Comparison of ENCODE assay signal across 13 cellular contexts in genomic region chr15:101246824-101247745, GRCh38. TPM values are rescaled to one million over a fixed set of nuclear protein-coding genes. Genes with fewer than 3 reads are reported as not detected.
DNase-seq lines count a peak whose midpoint lies in the region; ATAC-seq and TF ChIP-seq lines count a peak whose summit lies in the region.
"Had no signal": no experiment of that assay in that cellular context is flagged by ENCODE, and none has a peak within 500 bp of the region (broad histone marks: within the 10 kb centered on the region; RNA-seq: fewer than 3 reads in every experiment).

No MANE protein-coding gene starts in this region.

- H3K36me3 ChIP-seq in esophagus muscularis mucosa = peaks cover 0 to 10% (median 0%) of the 10 kb centered on the region in 4 donors

- H3K9me3 Mint-ChIP-seq in activated CD4-positive, alpha-beta T cell treated with anti-CD3 and anti-CD28 coated beads for 36 hours (ENCODE audit: low read depth) = no peaks in the 10 kb centered on the region
- no peaks in the 10 kb centered on the region for H3K9me3 Mint-ChIP-seq in stimulated activated memory B cell treated with anti-CD40 and anti-IgM and Interleukin-4, amounts not matched to agents 10 μg/mL and 1 μg/mL and 100 μg/mL, for 72 hours

- TF ChIP-seq EP300 in esophagus muscularis mucosa (IDR thresholded peaks at IDR 0.05) = no peak

- no peaks in the 10 kb centered on the region for H3K27me3 Mint-ChIP-seq in activated CD4-positive, alpha-beta T cell treated with anti-CD3 and anti-CD28 coated beads for 36 hours
- H3K27me3 Mint-ChIP-seq in T-helper 17 cell = no peaks in the 10 kb centered on the region
- H3K27me3 Mint-ChIP-seq in stimulated activated memory B cell treated with anti-CD40 and anti-IgM and Interleukin-4, amounts not matched to agents 10 μg/mL and 1 μg/mL and 100 μg/mL, for 72 hours = no peaks in the 10 kb centered on the region

- intact Hi-C loops in activated CD4-positive, alpha-beta T cell treated with anti-CD3 and anti-CD28 coated beads for 36 hours (cut with DNase I, micrococcal nuclease) = loop anchor here in 1 of 2 experiments (1.0 to 2.0 kb wide), 2 partner anchors 41 to 58 kb away; no protein-coding TSS in a partner anchor
- intact Hi-C loops in esophagus muscularis mucosa (cut with DNase I) = loop anchor here (5.0 kb wide), 1 partner anchor 45 kb away; no protein-coding TSS in a partner anchor

- peak overlapping the region in 3 of 4 donors; percentile 13 to 21 (median 15) for H3K27ac ChIP-seq in esophagus muscularis mucosa (replicated peaks in 1 of 4)

- no peak for TF ChIP-seq CTCF in esophagus muscularis mucosa (IDR thresholded peaks at IDR 0.05)

- H3K27me3 ChIP-seq in esophagus muscularis mucosa = no peaks in the 10 kb centered on the region

- 83% methylated on average over 10 of the region's 10 CpGs for WGBS in esophagus muscularis mucosa

- no peak overlapping the region for H3K4me3 ChIP-seq in esophagus muscularis mucosa
- H3K4me3 ChIP-seq: mucosa of descending colon had no signal

- H3K9me3 ChIP-seq in T-helper 17 cell (ENCODE audit: control insufficient read depth, low read length, poor library complexity, severe bottlenecking) (no peaks in the 10 kb centered on the region), esophagus muscularis mucosa (no peaks in the 10 kb centered on the region)
- H3K9me3 ChIP-seq: mucosa of descending colon had no signal

- H3K36me3 Mint-ChIP-seq in activated CD4-positive, alpha-beta T cell treated with anti-CD3 and anti-CD28 coated beads for 36 hours (ENCODE audit: low read depth) = peaks cover 55% of the 10 kb centered on the region
- no peaks in the 10 kb centered on the region for H3K36me3 Mint-ChIP-seq in T-helper 17 cell (ENCODE audit: low read depth)
- peaks cover 4% of the 10 kb centered on the region for H3K36me3 Mint-ChIP-seq in stimulated activated memory B cell treated with anti-CD40 and anti-IgM and Interleukin-4, amounts not matched to agents 10 μg/mL and 1 μg/mL and 100 μg/mL, for 72 hours

- H3K4me1 Mint-ChIP-seq in activated CD4-positive, alpha-beta T cell treated with anti-CD3 and anti-CD28 coated beads for 36 hours = peaks cover 81% of the 10 kb centered on the region
- H3K4me1 Mint-ChIP-seq in T-helper 17 cell = peaks cover 60% of the 10 kb centered on the region
- H3K4me1 Mint-ChIP-seq in stimulated activated memory B cell treated with anti-CD40 and anti-IgM and Interleukin-4, amounts not matched to agents 10 μg/mL and 1 μg/mL and 100 μg/mL, for 72 hours = peaks cover 79% of the 10 kb centered on the region

- H3K4me1 ChIP-seq in esophagus muscularis mucosa = peaks cover 54 to 87% (median 84%) of the 10 kb centered on the region in 4 donors

- no peak for TF ChIP-seq POLR2A in esophagus muscularis mucosa (IDR thresholded peaks at IDR 0.05; ENCODE audit: low read depth)

- POLR2A ChIA-PET in activated CD4-positive, alpha-beta T cell treated with anti-CD3 and anti-CD28 coated beads for 36 hours (lab: Charles Lee) = interaction anchor here (0.5 to 1.2 kb wide), 3 partner anchors 29 to 42 kb away, joined by 3 to 8 read pairs (median 7); no protein-coding TSS in a partner anchor

- ATAC-seq in activated CD4-positive, alpha-beta T cell treated with anti-CD3 and anti-CD28 coated beads for 36 hours = peak; percentile 25
- ATAC-seq in T-helper 17 cell (no peak), HG03378 (IDR thresholded peaks at IDR 0.05; ENCODE audit: unreplicated experiment) (no peak)
- ATAC-seq in stimulated activated memory B cell treated with anti-CD40 and anti-IgM and Interleukin-4, amounts not matched to agents 10 μg/mL and 1 μg/mL and 100 μg/mL, for 72 hours = peak; percentile 55
- ATAC-seq: mucosa of descending colon had no signal

- peak overlapping the region; percentile 32 for H3K4me3 Mint-ChIP-seq in activated CD4-positive, alpha-beta T cell treated with anti-CD3 and anti-CD28 coated beads for 36 hours
- peak overlapping the region; percentile 44 for H3K4me3 Mint-ChIP-seq in T-helper 17 cell
- H3K4me3 Mint-ChIP-seq in stimulated activated memory B cell treated with anti-CD40 and anti-IgM and Interleukin-4, amounts not matched to agents 10 μg/mL and 1 μg/mL and 100 μg/mL, for 72 hours = peak overlapping the region; percentile 34

- DNase-seq in activated CD4-positive, alpha-beta T cell treated with anti-CD3 and anti-CD28 coated beads for 36 hours = no peak
- no peak for DNase-seq in activated CD4-positive, alpha-beta T cell treated with anti-CD3 and anti-CD28 coated beads for 1 hour
- DNase-seq in T-helper 17 cell (no peak), esophagus muscularis mucosa (ENCODE audit: extremely low spot score) (no peak), NCI-H187 treated with DMSO at 0.1 percent for 48 hours (lab: John Stamatoyannopoulos, UW) (no peak), DMS153 (lab: John Stamatoyannopoulos, UW) (no peak)
- DNase-seq: 8988T, DMS79 treated with DMSO at 0.1 percent for 48 hours, head of caudate nucleus, mucosa of descending colon, NCI-H69 had no signal

- peak overlapping the region; percentile 90 for H3K27ac Mint-ChIP-seq in activated CD4-positive, alpha-beta T cell treated with anti-CD3 and anti-CD28 coated beads for 36 hours
- H3K27ac Mint-ChIP-seq in T-helper 17 cell = peak overlapping the region; percentile 72
- H3K27ac Mint-ChIP-seq in stimulated activated memory B cell treated with anti-CD40 and anti-IgM and Interleukin-4, amounts not matched to agents 10 μg/mL and 1 μg/mL and 100 μg/mL, for 72 hours = peak overlapping the region; percentile 73

- CTCF ChIA-PET in activated CD4-positive, alpha-beta T cell treated with anti-CD3 and anti-CD28 coated beads for 36 hours (lab: Charles Lee) = interaction anchor here (0.6 to 1.9 kb wide), 10 partner anchors 9 to 330 kb away, joined by 3 to 10 read pairs (median 4); no protein-coding TSS in a partner anchor

RNA-seq across cellular contexts. Expression of gene CHSY1, which starts 4.8 kb away (rescaled TPM):
- 10 to 100 TPM; 31.5 to 36.1 TPM for total RNA-seq in activated CD4-positive, alpha-beta T cell treated with anti-CD3 and anti-CD28 coated beads for 36 hours
- total RNA-seq in T-helper 17 cell = 10 to 100 TPM; 10.5 to 12.9 TPM
- total RNA-seq in esophagus muscularis mucosa = 10 to 100 TPM; 13.3 to 31.6 (median 19.6) TPM

RNA-seq across cellular contexts. Expression of gene SELENOS, which starts 30.2 kb away (rescaled TPM):
- total RNA-seq in activated CD4-positive, alpha-beta T cell treated with anti-CD3 and anti-CD28 coated beads for 36 hours = 10 to 100 TPM; 14.5 to 20.8 TPM
- total RNA-seq in T-helper 17 cell = 10 to 100 TPM; 28.0 to 36.3 TPM
- 10 to 100 TPM; 47.3 to 75.4 (median 59.8) TPM for total RNA-seq in esophagus muscularis mucosa

RNA-seq across cellular contexts. Expression of gene SNRPA1, which starts 48.0 kb away (rescaled TPM):
- total RNA-seq in activated CD4-positive, alpha-beta T cell treated with anti-CD3 and anti-CD28 coated beads for 36 hours = 100 to 1,000 TPM; 167 to 185 TPM
- total RNA-seq in T-helper 17 cell (100 to 1,000 TPM; 166 to 206 TPM), esophagus muscularis mucosa (10 to 100 TPM; 19.9 to 35.7 (median 25.2) TPM)

Comparison
In these comparisons a context has a peak if more than half of its experiments do, and no peak if none do; other contexts are left out.
1. ATAC-seq: peak in activated CD4-positive, alpha-beta T cell treated with anti-CD3 and anti-CD28 coated beads for 36 hours (single experiment) and stimulated activated memory B cell treated with anti-CD40 and anti-IgM and Interleukin-4, amounts not matched to agents 10 μg/mL and 1 μg/mL and 100 μg/mL, for 72 hours (single experiment); none in T-helper 17 cell (single experiment) and HG03378 (single experiment).
2. RNA of gene SNRPA1, which starts 48.0 kb away (total RNA-seq): 166 to 206 TPM in T-helper 17 cell and 167 to 185 TPM in activated CD4-positive, alpha-beta T cell treated with anti-CD3 and anti-CD28 coated beads for 36 hours; 19.9 to 35.7 TPM in esophagus muscularis mucosa; every median in the first group is over 4 times any median in the second.
3. Peak in every context shown above with its lines, with median percentiles within 50 percentile points of each other: H3K27ac Mint-ChIP-seq and H3K4me3 Mint-ChIP-seq.